16 cellular contexts compared by ENCODE assay signal in the genomic region with DNA sequence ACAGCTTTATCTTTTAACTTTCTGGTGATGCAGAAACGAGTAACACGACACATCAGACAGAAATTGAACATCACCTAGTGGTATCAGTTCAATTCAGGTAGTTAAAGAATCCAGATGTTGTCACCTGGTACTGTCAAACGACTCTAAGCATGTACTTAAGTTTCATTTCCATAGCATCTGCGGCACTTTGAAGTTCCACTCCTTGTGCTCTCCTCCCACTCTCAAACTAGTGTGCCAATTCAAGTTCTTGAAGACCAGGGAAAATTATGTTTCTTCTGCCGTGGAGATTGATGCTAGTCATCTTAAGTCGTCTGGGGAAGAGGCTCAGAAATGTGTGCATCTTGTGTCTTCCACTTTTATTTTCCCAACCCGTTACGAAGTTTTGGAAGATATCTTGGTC. TPM values are rescaled to one million over a fixed set of nuclear protein-coding genes. Genes with fewer than 3 reads are reported as not detected.
A peak's percentile ranks its signal among the peaks of the same experiment; 100 is the strongest.
DNase-seq lines count a peak whose midpoint lies in the region; ATAC-seq and TF ChIP-seq lines count a peak whose summit lies in the region.
"Had no signal": no experiment of that assay in that cellular context is flagged by ENCODE, and none has a peak within 500 bp of the region (broad histone marks: within the 10 kb centered on the region; RNA-seq: fewer than 3 reads in every experiment).

No MANE protein-coding gene starts in this region.

- H3K4me3 Mint-ChIP-seq in nephron: peak overlapping the region; percentile 79 to 97 (median 93)
- H3K4me3 Mint-ChIP-seq: activated CD4-positive, alpha-beta T cell treated with anti-CD3 and anti-CD28 coated beads, Interleukin-2, amount 10 ng/mL, durations not matched to agents 24 days and 14 days; activated T-cell treated with anti-CD3 and anti-CD28 coated beads, Interleukin-2, amount 50 U/mL, for 72 hours; natural killer cell treated with Interleukin-12 subunit alpha and Interleukin-12 subunit beta and Interleukin-15 and Interleukin-18, amount 100 ng/mL, for 72 hours had no signal

- H2AFZ ChIP-seq in ACC112 (ENCODE audit: low read length, unreplicated experiment): no peak overlapping the region

- TF ChIP-seq EP300 in esophagus muscularis mucosa (IDR thresholded peaks at IDR 0.05): no peak

- H3K27ac Mint-ChIP-seq in nephron: peak overlapping the region; percentile 6 to 97 (median 61)
- H3K27ac Mint-ChIP-seq: activated CD4-positive, alpha-beta T cell treated with anti-CD3 and anti-CD28 coated beads, Interleukin-2, amount 10 ng/mL, durations not matched to agents 24 days and 14 days; activated T-cell treated with anti-CD3 and anti-CD28 coated beads, Interleukin-2, amount 50 U/mL, for 72 hours; natural killer cell treated with Interleukin-12 subunit alpha and Interleukin-12 subunit beta and Interleukin-15 and Interleukin-18, amount 100 ng/mL, for 72 hours had no signal

- no peaks in the 10 kb centered on the region for H3K27me3 ChIP-seq in ACC112 (ENCODE audit: insufficient read depth, low read length)
- no peaks in the 10 kb centered on the region for H3K27me3 ChIP-seq in RWPE2 (ENCODE audit: insufficient read depth, poor library complexity, severe bottlenecking)
- H3K27me3 ChIP-seq in esophagus muscularis mucosa: no peaks in the 10 kb centered on the region
- H3K27me3 ChIP-seq: ascending aorta had no signal

- H3K4me3 ChIP-seq in ACC112 (ENCODE audit: low read depth, low read length) (0 out of 2 replicates have a peak overlapping the region, but pooled peaks have one; percentile 57), RWPE2 (ENCODE audit: severe bottlenecking) (peak overlapping the region; percentile 51), esophagus muscularis mucosa (peak overlapping the region; percentile 56 to 65 (median 59))
- H3K4me3 ChIP-seq: transverse colon had no signal

- intact Hi-C loops in esophagus muscularis mucosa (cut with DNase I): loop anchor here (5.0 to 10.0 kb wide), 2 partner anchors 133 to 215 kb away; no protein-coding TSS in a partner anchor

- peaks cover 3% of the 10 kb centered on the region for H3K27me3 Mint-ChIP-seq in nephron (ENCODE audit: low read depth)

- no peak for TF ChIP-seq POLR2A in esophagus muscularis mucosa (IDR thresholded peaks at IDR 0.05; ENCODE audit: low read depth)

- DNase-seq in RWPE2 (ENCODE audit: low spot score) (no peak), esophagus muscularis mucosa (ENCODE audit: extremely low spot score) (no peak), NCI-H2029 treated with DMSO at 0.1 percent for 48 hours (lab: John Stamatoyannopoulos, UW) (no peak), KG1 (lab: John Stamatoyannopoulos, UW) (no peak)
- DNase-seq: activated CD4-positive, alpha-beta T cell treated with anti-CD3 and anti-CD28 coated beads, Interleukin-2, amount 10 ng/mL, durations not matched to agents 24 days and 14 days; activated T-cell treated with anti-CD3 and anti-CD28 coated beads, Interleukin-2, amount 50 U/mL, for 72 hours; DMS 273 treated with DMSO at 0.1 percent for 48 hours; NCI-H2227 treated with DMSO at 0.1 percent for 48 hours; T-helper 1 cell; transverse colon had no signal

- peaks cover 5% of the 10 kb centered on the region for H3K36me3 Mint-ChIP-seq in nephron (ENCODE audit: low read depth)
- H3K36me3 Mint-ChIP-seq: natural killer cell treated with Interleukin-12 subunit alpha and Interleukin-12 subunit beta and Interleukin-15 and Interleukin-18, amount 100 ng/mL, for 72 hours had no signal

- H3K9me3 Mint-ChIP-seq in nephron: no peaks in the 10 kb centered on the region
- H3K9me3 Mint-ChIP-seq: activated CD4-positive, alpha-beta T cell treated with anti-CD3 and anti-CD28 coated beads, Interleukin-2, amount 10 ng/mL, durations not matched to agents 24 days and 14 days; activated T-cell treated with anti-CD3 and anti-CD28 coated beads, Interleukin-2, amount 50 U/mL, for 72 hours; natural killer cell treated with Interleukin-12 subunit alpha and Interleukin-12 subunit beta and Interleukin-15 and Interleukin-18, amount 100 ng/mL, for 72 hours had no signal

- peaks cover 33% of the 10 kb centered on the region for H3K4me1 Mint-ChIP-seq in nephron
- H3K4me1 Mint-ChIP-seq: activated CD4-positive, alpha-beta T cell treated with anti-CD3 and anti-CD28 coated beads, Interleukin-2, amount 10 ng/mL, durations not matched to agents 24 days and 14 days had no signal

- 34% methylated on average over 8 of the region's 8 CpGs for WGBS in esophagus muscularis mucosa

- ATAC-seq in RWPE2 (ENCODE audit: low read depth) (no peak), HG02763 (IDR thresholded peaks at IDR 0.05; ENCODE audit: unreplicated experiment) (no peak), HG02678 (IDR thresholded peaks at IDR 0.05; ENCODE audit: unreplicated experiment) (no peak)
- ATAC-seq: activated T-cell treated with anti-CD3 and anti-CD28 coated beads, Interleukin-2, amount 50 U/mL, for 72 hours; natural killer cell treated with Interleukin-12 subunit alpha and Interleukin-12 subunit beta and Interleukin-15 and Interleukin-18, amount 100 ng/mL, for 72 hours had no signal

- H3K9me3 ChIP-seq in RWPE2 (ENCODE audit: severe bottlenecking) (no peaks in the 10 kb centered on the region), esophagus muscularis mucosa (no peaks in the 10 kb centered on the region)
- H3K9me3 ChIP-seq: ascending aorta, transverse colon had no signal

- TF ChIP-seq CTCF in RWPE2 (IDR thresholded peaks at IDR 0.05; ENCODE audit: poor library complexity, severe bottlenecking): no peak
- TF ChIP-seq CTCF in esophagus muscularis mucosa (IDR thresholded peaks at IDR 0.05): no peak
- no peak for TF ChIP-seq CTCF in nephron (IDR thresholded peaks at IDR 0.05; ENCODE audit: unreplicated experiment in 3 of 3)

- no peaks in the 10 kb centered on the region for H3K4me1 ChIP-seq in ACC112 (ENCODE audit: control insufficient read depth, insufficient read depth, low read length, unreplicated experiment)
- no peaks in the 10 kb centered on the region for H3K4me1 ChIP-seq in RWPE2 (ENCODE audit: insufficient read depth, poor library complexity, severe bottlenecking)
- no peaks in the 10 kb centered on the region for H3K4me1 ChIP-seq in esophagus muscularis mucosa
- H3K4me1 ChIP-seq: ascending aorta, transverse colon had no signal

- H3K79me2 ChIP-seq in ACC112 (ENCODE audit: control insufficient read depth, insufficient read depth, low read length, unreplicated experiment): peaks cover 25% of the 10 kb centered on the region

- H3K36me3 ChIP-seq in ACC112 (ENCODE audit: insufficient read depth, low read length) (no peaks in the 10 kb centered on the region), RWPE2 (ENCODE audit: low read depth) (peaks cover 8% of the 10 kb centered on the region), esophagus muscularis mucosa (no peaks in the 10 kb centered on the region)
- H3K36me3 ChIP-seq: ascending aorta, transverse colon had no signal

- H3K27ac ChIP-seq in ACC112 (ENCODE audit: low read depth, low read length) (no peak overlapping the region), RWPE2 (ENCODE audit: poor library complexity, severe bottlenecking) (peak overlapping the region; percentile 77), esophagus muscularis mucosa (replicated peaks in 1 of 4) (peak overlapping the region; percentile 64 to 83 (median 80))
- H3K27ac ChIP-seq: ascending aorta, transverse colon had no signal

RNA-seq across cellular contexts. Expression of a gene that starts 0.9 kb away (rescaled TPM):
- 100 to 1,000 TPM; 126 to 192 (median 164) TPM for total RNA-seq in esophagus muscularis mucosa
- total RNA-seq: activated CD4-positive, alpha-beta T cell treated with anti-CD3 and anti-CD28 coated beads, Interleukin-2, amount 10 ng/mL, durations not matched to agents 24 days and 14 days; activated T-cell treated with anti-CD3 and anti-CD28 coated beads, Interleukin-2, amount 50 U/mL, for 72 hours; natural killer cell treated with Interleukin-12 subunit alpha and Interleukin-12 subunit beta and Interleukin-15 and Interleukin-18, amount 100 ng/mL, for 72 hours had no signal

RNA-seq across cellular contexts. Expression of a gene that starts 2.3 kb away (rescaled TPM):
- total RNA-seq in esophagus muscularis mucosa: 100 to 1,000 TPM; 187 to 241 (median 204) TPM
- total RNA-seq: activated CD4-positive, alpha-beta T cell treated with anti-CD3 and anti-CD28 coated beads, Interleukin-2, amount 10 ng/mL, durations not matched to agents 24 days and 14 days; natural killer cell treated with Interleukin-12 subunit alpha and Interleukin-12 subunit beta and Interleukin-15 and Interleukin-18, amount 100 ng/mL, for 72 hours had no signal
